Comparison of ENCODE assay signal across 1 cellular context in genomic region chr2:138910427-138910826, GRCh38.
TF ChIP-seq lines count a peak whose summit lies in the region.

No MANE protein-coding gene starts in this region.

TF ChIP-seq in SK-N-SH, 30 proteins besides CTCF, POLR2A, EP300 and RAD21 (continued from another document):
- no peak for TF ChIP-seq MEF2A (IDR thresholded peaks at IDR 0.05; ENCODE audit: borderline replicate concordance, low read depth)
- TF ChIP-seq, protein P1, sequence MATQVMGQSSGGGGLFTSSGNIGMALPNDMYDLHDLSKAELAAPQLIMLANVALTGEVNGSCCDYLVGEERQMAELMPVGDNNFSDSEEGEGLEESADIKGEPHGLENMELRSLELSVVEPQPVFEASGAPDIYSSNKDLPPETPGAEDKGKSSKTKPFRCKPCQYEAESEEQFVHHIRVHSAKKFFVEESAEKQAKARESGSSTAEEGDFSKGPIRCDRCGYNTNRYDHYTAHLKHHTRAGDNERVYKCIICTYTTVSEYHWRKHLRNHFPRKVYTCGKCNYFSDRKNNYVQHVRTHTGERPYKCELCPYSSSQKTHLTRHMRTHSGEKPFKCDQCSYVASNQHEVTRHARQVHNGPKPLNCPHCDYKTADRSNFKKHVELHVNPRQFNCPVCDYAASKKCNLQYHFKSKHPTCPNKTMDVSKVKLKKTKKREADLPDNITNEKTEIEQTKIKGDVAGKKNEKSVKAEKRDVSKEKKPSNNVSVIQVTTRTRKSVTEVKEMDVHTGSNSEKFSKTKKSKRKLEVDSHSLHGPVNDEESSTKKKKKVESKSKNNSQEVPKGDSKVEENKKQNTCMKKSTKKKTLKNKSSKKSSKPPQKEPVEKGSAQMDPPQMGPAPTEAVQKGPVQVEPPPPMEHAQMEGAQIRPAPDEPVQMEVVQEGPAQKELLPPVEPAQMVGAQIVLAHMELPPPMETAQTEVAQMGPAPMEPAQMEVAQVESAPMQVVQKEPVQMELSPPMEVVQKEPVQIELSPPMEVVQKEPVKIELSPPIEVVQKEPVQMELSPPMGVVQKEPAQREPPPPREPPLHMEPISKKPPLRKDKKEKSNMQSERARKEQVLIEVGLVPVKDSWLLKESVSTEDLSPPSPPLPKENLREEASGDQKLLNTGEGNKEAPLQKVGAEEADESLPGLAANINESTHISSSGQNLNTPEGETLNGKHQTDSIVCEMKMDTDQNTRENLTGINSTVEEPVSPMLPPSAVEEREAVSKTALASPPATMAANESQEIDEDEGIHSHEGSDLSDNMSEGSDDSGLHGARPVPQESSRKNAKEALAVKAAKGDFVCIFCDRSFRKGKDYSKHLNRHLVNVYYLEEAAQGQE (IDR thresholded peaks at IDR 0.05; ENCODE audit: low read depth, low read length), result no peak
